Comparison of ENCODE assay signal across 23 cellular contexts in genomic region chr3:144760831-144761230, GRCh38.
A peak's percentile ranks its signal among the peaks of the same experiment; 100 is the strongest.
DNase-seq lines count a peak whose midpoint lies in the region; TF ChIP-seq lines count a peak whose summit lies in the region.
"Had no signal": no experiment of that assay in that cellular context is flagged by ENCODE, and none has a peak within 500 bp of the region (broad histone marks: within the 10 kb centered on the region; RNA-seq: fewer than 3 reads in every experiment).

No MANE protein-coding gene starts in this region.

- TF ChIP-seq CTCF in mammary epithelial cell (conservative IDR thresholded peaks at IDR 0.05 in 1 of 2, IDR thresholded peaks at IDR 0.05 in 1 of 2; ENCODE audit: extremely low read depth in 1 of 2, insufficient read depth in 1 of 2, low read depth in 1 of 2, low read length in 2 of 2) (no peak), smooth muscle cell (IDR thresholded peaks at IDR 0.05; ENCODE audit: borderline replicate concordance, insufficient read depth, poor library complexity, severe bottlenecking) (no peak), HFFc6 (IDR thresholded peaks at IDR 0.05) (no peak)

- dilution Hi-C loops in mammary epithelial cell (cut with HindIII; ENCODE audit: low sequenced_read_pairs): no loop called here

- H3K27me3 ChIP-seq in mammary epithelial cell (ENCODE audit: insufficient read depth, low read length) (no peaks in the 10 kb centered on the region), smooth muscle cell (ENCODE audit: low read depth) (no peaks in the 10 kb centered on the region)
- H3K27me3 ChIP-seq: body of pancreas, SJSA1 had no signal

- no TSS peak for BruUV-seq in mammary epithelial cell (replicated peaks; lab: Mats Ljungman, UMichigan)

- H3K27ac ChIP-seq in mammary epithelial cell (ENCODE audit: insufficient read depth, low read depth, low read length) (no peak overlapping the region), smooth muscle cell (ENCODE audit: low read depth) (no peak overlapping the region)
- H3K27ac ChIP-seq: body of pancreas, SJSA1 had no signal

- no peak overlapping the region for H3K27ac Mint-ChIP-seq in HFFc6
- H3K27ac Mint-ChIP-seq: activated naive CD8-positive, alpha-beta T cell; mesothelial cell of epicardium; nephron; stimulated activated naive CD8-positive, alpha-beta T cell treated with anti-CD3 and anti-CD28 coated beads, Interleukin-15, Interleukin-2, amounts not matched to agents 100 ng/mL and 50 ng/mL, for 24 hours; T-helper 2 cell treated with Interferon-gamma antibody and Interleukin-4, amounts not matched to agents 5 μg/mL and 100 μg/mL, for 36 hours; type B pancreatic cell had no signal

- H3K9ac ChIP-seq in mammary epithelial cell (ENCODE audit: insufficient read depth, low read length): no peak overlapping the region
- no peak overlapping the region for H3K9ac ChIP-seq in smooth muscle cell (ENCODE audit: low read depth)

- H3K4me3 ChIP-seq in mammary epithelial cell (replicated peaks in 1 of 3; ENCODE audit: insufficient read depth in 1 of 3, low read depth in 2 of 3, low read length in 3 of 3) (no peak overlapping the region), smooth muscle cell (no peak overlapping the region)
- H3K4me3 ChIP-seq: body of pancreas, SJSA1 had no signal

- in situ Hi-C loops in mammary epithelial cell (cut with MboI; ENCODE audit: low sequenced_read_pairs in 2 of 2): no loop called here

- CTCF ChIA-PET in mammary epithelial cell (lab: Charles Lee; ENCODE audit: low non-redundant PET): no interaction called here

- no peaks in the 10 kb centered on the region for H3K9me3 ChIP-seq in mammary epithelial cell (replicated peaks; ENCODE audit: insufficient read depth, low read length)
- H3K9me3 ChIP-seq in smooth muscle cell (replicated peaks; ENCODE audit: low read depth): no peaks in the 10 kb centered on the region
- H3K9me3 ChIP-seq: body of pancreas, Caco-2, SJSA1 had no signal

- H3K4me1 ChIP-seq in mammary epithelial cell (ENCODE audit: insufficient read depth, low read length): no peaks in the 10 kb centered on the region
- H3K4me1 ChIP-seq in smooth muscle cell (ENCODE audit: low read depth): no peaks in the 10 kb centered on the region
- H3K4me1 ChIP-seq: body of pancreas, Caco-2, SJSA1 had no signal

- H3K27me3 Mint-ChIP-seq in HFFc6 (ENCODE audit: insufficient read depth): no peaks in the 10 kb centered on the region
- H3K27me3 Mint-ChIP-seq: activated naive CD8-positive, alpha-beta T cell; progenitor cell of endocrine pancreas; type B pancreatic cell had no signal

- H3K79me2 ChIP-seq in mammary epithelial cell (ENCODE audit: insufficient read depth, low read length) (no peaks in the 10 kb centered on the region), smooth muscle cell (ENCODE audit: low read depth) (no peaks in the 10 kb centered on the region)

- no peaks in the 10 kb centered on the region; the same call in 1 of the 2 replicates for H3K36me3 Mint-ChIP-seq in HFFc6 (ENCODE audit: low read depth)
- H3K36me3 Mint-ChIP-seq: activated naive CD8-positive, alpha-beta T cell; mesothelial cell of epicardium; type B pancreatic cell had no signal

- WGBS in mammary epithelial cell (ENCODE audit: low coverage, missing lambda C conversion rate): 71% methylated on average over 2 of the region's 2 CpGs
- WGBS in smooth muscle cell (ENCODE audit: low lambda C conversion rate): 72% methylated on average over 2 of the region's 2 CpGs

- peak; percentile 7 for DNase-seq in DMS53 (lab: John Stamatoyannopoulos, UW)
- DNase-seq in DMS53 treated with DMSO at 0.1 percent for 48 hours (lab: John Stamatoyannopoulos, UW; ENCODE audit: unreplicated experiment): no peak
- DNase-seq in M059J (ENCODE audit: low read depth): peak; percentile 1
- DNase-seq in mammary epithelial cell: peak; percentile 4
- DNase-seq in smooth muscle cell (lab: John Stamatoyannopoulos, UW; ENCODE audit: unreplicated experiment): no peak
- DNase-seq in HFFc6: no peak
- no peak for DNase-seq in mucosa of gallbladder (ENCODE audit: low spot score)
- DNase-seq in NCI-H1930 (lab: John Stamatoyannopoulos, UW): no peak
- DNase-seq: 8988T, Caco-2, erythroblast, left colon, NCI-H1092, NCI-H526 treated with DMSO at 0.1 percent for 48 hours had no signal

- H3F3A ChIP-seq in smooth muscle cell (ENCODE audit: low read depth): no peaks in the 10 kb centered on the region

- no peak overlapping the region for H3K4me2 ChIP-seq in mammary epithelial cell (ENCODE audit: insufficient read depth, low read depth, low read length)
- H3K4me2 ChIP-seq in smooth muscle cell: no peak overlapping the region

- no peaks in the 10 kb centered on the region for H4K20me1 ChIP-seq in mammary epithelial cell (ENCODE audit: insufficient read depth, low read length)
- H4K20me1 ChIP-seq in smooth muscle cell (ENCODE audit: low read depth): no peaks in the 10 kb centered on the region

- H3K9me3 Mint-ChIP-seq in HFFc6: peaks cover 32% of the 10 kb centered on the region
- H3K9me3 Mint-ChIP-seq: mesothelial cell of epicardium; nephron; stimulated activated naive CD8-positive, alpha-beta T cell treated with anti-CD3 and anti-CD28 coated beads, Interleukin-15, Interleukin-2, amounts not matched to agents 100 ng/mL and 50 ng/mL, for 24 hours; T-helper 2 cell treated with Interferon-gamma antibody and Interleukin-4, amounts not matched to agents 5 μg/mL and 100 μg/mL, for 36 hours; type B pancreatic cell had no signal

- H2AFZ ChIP-seq in mammary epithelial cell (ENCODE audit: low read depth, low read length) (no peak overlapping the region), smooth muscle cell (ENCODE audit: low read depth) (peak overlapping the region; percentile 23)

- H3K4me1 Mint-ChIP-seq in HFFc6 (ENCODE audit: low read depth): no peaks in the 10 kb centered on the region
- H3K4me1 Mint-ChIP-seq: nephron had no signal

- H3K4me3 Mint-ChIP-seq in HFFc6: no peak overlapping the region
- H3K4me3 Mint-ChIP-seq: activated naive CD8-positive, alpha-beta T cell; mesothelial cell of epicardium; nephron; stimulated activated naive CD8-positive, alpha-beta T cell treated with anti-CD3 and anti-CD28 coated beads, Interleukin-15, Interleukin-2, amounts not matched to agents 100 ng/mL and 50 ng/mL, for 24 hours; T-helper 2 cell treated with Interferon-gamma antibody and Interleukin-4, amounts not matched to agents 5 μg/mL and 100 μg/mL, for 36 hours; type B pancreatic cell had no signal

- H3K36me3 ChIP-seq in mammary epithelial cell (ENCODE audit: insufficient read depth, low read length) (no peaks in the 10 kb centered on the region), smooth muscle cell (ENCODE audit: low read depth) (no peaks in the 10 kb centered on the region)
- H3K36me3 ChIP-seq: SJSA1 had no signal

- intact Hi-C loops in mammary epithelial cell (cut with micrococcal nuclease): no loop called here

Comparison
In these comparisons a context has a peak if more than half of its experiments do, and no peak if none do; other contexts are left out.
1. DNase-seq: peak in DMS53 (single experiment), M059J (single experiment) and mammary epithelial cell (single experiment); none in DMS53 treated with DMSO at 0.1 percent for 48 hours (single experiment), smooth muscle cell (single experiment), HFFc6 (single experiment), mucosa of gallbladder (single experiment) and NCI-H1930 (0 of 2).